1 cellular context compared by ENCODE assay signal in the genomic region with DNA sequence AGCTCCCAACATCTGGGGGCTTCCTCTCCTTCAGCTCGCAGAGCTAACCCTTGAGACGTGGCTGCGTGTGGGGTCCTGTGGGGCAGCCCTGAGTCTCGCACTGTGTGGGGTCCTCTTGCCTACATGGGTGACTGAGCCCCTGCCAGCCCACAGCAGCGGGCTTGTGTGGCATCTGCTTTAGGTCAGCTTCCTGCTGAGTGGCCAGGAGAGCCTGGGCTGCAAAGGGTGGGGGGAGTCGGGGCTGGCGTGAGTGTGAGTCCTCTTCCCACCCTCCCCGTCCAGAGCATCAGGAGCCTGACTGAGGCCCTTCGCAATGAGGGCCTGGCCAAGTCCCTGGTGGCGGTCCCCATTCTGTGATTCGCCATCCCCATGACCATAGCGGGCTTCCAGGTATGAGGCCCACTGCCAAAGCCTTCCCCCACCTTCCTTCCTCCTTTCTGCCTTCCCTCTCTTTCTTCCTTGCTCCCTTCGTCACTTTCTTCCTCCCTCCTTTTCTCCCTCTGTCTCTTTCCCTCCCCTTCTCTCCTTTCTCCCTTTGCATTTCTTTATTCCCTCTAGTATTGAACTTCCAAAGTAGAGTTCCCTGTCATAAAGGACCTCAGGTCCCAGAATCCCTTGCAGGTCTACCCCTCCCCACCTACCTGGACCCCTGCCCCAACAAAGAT.
TF ChIP-seq lines count a peak whose summit lies in the region.

No MANE protein-coding gene starts in this region.

TF ChIP-seq in H1, 55 proteins besides CTCF, POLR2A, EP300 and RAD21:
- TF ChIP-seq SP1 (IDR thresholded peaks at IDR 0.05; ENCODE audit: low read depth, low read length), result no peak
- TF ChIP-seq, protein P1, sequence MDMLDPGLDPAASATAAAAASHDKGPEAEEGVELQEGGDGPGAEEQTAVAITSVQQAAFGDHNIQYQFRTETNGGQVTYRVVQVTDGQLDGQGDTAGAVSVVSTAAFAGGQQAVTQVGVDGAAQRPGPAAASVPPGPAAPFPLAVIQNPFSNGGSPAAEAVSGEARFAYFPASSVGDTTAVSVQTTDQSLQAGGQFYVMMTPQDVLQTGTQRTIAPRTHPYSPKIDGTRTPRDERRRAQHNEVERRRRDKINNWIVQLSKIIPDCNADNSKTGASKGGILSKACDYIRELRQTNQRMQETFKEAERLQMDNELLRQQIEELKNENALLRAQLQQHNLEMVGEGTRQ (IDR thresholded peaks at IDR 0.05; ENCODE audit: low read length), result no peak
- no peak for TF ChIP-seq CHD2 (IDR thresholded peaks at IDR 0.05; ENCODE audit: low read length)
- TF ChIP-seq TAF7 (optimal IDR thresholded peaks at IDR 0.05; ENCODE audit: borderline replicate concordance, low read depth, low read length), result no peak
- TF ChIP-seq POLR2AphosphoS5 (IDR thresholded peaks at IDR 0.05; ENCODE audit: low read depth, low read length), result no peak
- TF ChIP-seq JUND (IDR thresholded peaks at IDR 0.05; ENCODE audit: low read length), result no peak
- TF ChIP-seq KDM1A (IDR thresholded peaks at IDR 0.05; ENCODE audit: borderline replicate concordance, low read length), result no peak
- TF ChIP-seq TAF1 (IDR thresholded peaks at IDR 0.05; ENCODE audit: low read depth, low read length), result no peak
- no peak for TF ChIP-seq SRF (IDR thresholded peaks at IDR 0.05; ENCODE audit: low read depth, low read length)
- TF ChIP-seq SIX5 (IDR thresholded peaks at IDR 0.05; ENCODE audit: low read depth, low read length), result no peak
- no peak for TF ChIP-seq SAP30 (IDR thresholded peaks at IDR 0.05; ENCODE audit: insufficient read depth, insufficient replicate concordance, low read length)
- TF ChIP-seq CBX8 (IDR thresholded peaks at IDR 0.05; ENCODE audit: borderline replicate concordance, low read depth, low read length), result no peak
- no peak for TF ChIP-seq BCL11A (IDR thresholded peaks at IDR 0.05; ENCODE audit: low read depth in 2 of 2, low read length in 2 of 2)
- no peak for TF ChIP-seq TCF12 (IDR thresholded peaks at IDR 0.05; ENCODE audit: low read depth, low read length)
- no peak for TF ChIP-seq PHF8 (conservative IDR thresholded peaks at IDR 0.05; ENCODE audit: low read depth, low read length)
- TF ChIP-seq CREB1 (IDR thresholded peaks at IDR 0.05), result no peak
- TF ChIP-seq ZNF274 (IDR thresholded peaks at IDR 0.05; ENCODE audit: borderline replicate concordance, extremely low read depth, low read length), result no peak
- TF ChIP-seq CEBPB (IDR thresholded peaks at IDR 0.05; ENCODE audit: low read depth, low read length), result no peak
- no peak for TF ChIP-seq RFX5 (IDR thresholded peaks at IDR 0.05; ENCODE audit: borderline replicate concordance, low read depth, low read length)
